In genomic region chr9:107954303-107954702, GRCh38 we compare ENCODE assay signal across 18 cellular contexts.
"Had no signal": no experiment of that assay in that cellular context is flagged by ENCODE, and none has a peak within 500 bp of the region (broad histone marks: within the 10 kb centered on the region; RNA-seq: fewer than 3 reads in every experiment).

No MANE protein-coding gene starts in this region.

- H3K4me3 ChIP-seq: spleen, thoracic aorta had no signal

- FAIRE-seq: endometrium had no signal

- DNase-seq: activated CD4-positive, alpha-beta T cell treated with anti-CD3 and anti-CD28 coated beads for 4 hours; activated CD4-positive, alpha-beta T cell treated with anti-CD3 and anti-CD28 coated beads, Interleukin-2, amount 50 U/mL, for 48 hours; activated CD4-positive, CD25-positive, alpha-beta regulatory T cell; activated CD8-positive, alpha-beta memory T cell treated with anti-CD3 and anti-CD28 coated beads, Interleukin-2, amount 50 U/mL, for 48 hours; activated naive CD4-positive, alpha-beta T cell treated with anti-CD3 and anti-CD28 coated beads for 36 hours; activated T-cell treated with anti-CD3 and anti-CD28 coated beads, Interleukin-2, amount 50 U/mL, for 4 hours; effector CD4-positive, alpha-beta T cell; hippocampal formation; kidney glomerular epithelial cell; mesenchymal stem cell; posterior cingulate gyrus; spleen; stimulated activated CD4-positive, alpha-beta T cell treated with anti-CD3 and anti-CD28 coated beads, Interleukin-4, amount 100 ng/mL, for 24 hours; stimulated activated naive CD4-positive, alpha-beta T cell treated with Interleukin-2 at 50 U/mL for 16 hours; SW 1271; T-helper 17 cell had no signal

- ATAC-seq: activated T-cell treated with anti-CD3 and anti-CD28 coated beads, Interleukin-2, amount 50 U/mL, for 4 hours; T-helper 17 cell had no signal

- H3K27me3 ChIP-seq: spleen had no signal

- H3K36me3 ChIP-seq: spleen, thoracic aorta had no signal

- H3K27ac ChIP-seq: thoracic aorta had no signal
